Comparison of ENCODE assay signal across 8 cellular contexts in the genomic region with DNA sequence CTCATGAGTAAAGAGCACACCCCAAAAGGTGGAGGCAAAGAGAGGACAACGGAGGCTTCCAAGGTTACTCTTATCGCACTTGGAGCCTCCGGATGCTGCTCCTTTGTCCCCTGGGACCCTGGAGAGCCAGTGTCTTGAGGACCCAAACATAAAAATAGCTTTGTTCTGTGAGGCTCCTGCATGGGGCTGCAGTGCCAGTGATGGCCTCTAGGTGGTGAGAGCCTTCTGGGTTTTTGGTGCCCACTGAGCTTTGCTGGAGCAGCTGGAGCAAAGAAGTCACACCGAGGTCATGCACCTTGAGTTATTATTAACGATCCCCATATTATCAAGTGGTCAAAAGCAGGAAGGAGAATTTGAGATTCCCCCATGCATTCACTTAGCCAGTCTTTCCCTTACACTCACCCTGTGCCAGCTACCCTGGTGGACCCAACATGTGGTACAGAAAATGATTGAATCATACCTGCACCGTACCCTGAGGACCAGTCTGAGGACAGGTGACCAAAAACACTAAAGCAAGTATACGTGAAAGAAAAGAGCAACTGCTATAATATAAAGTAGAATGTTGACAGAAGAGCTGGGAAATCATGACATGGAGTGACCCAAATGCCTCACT. TPM values are rescaled to one million over a fixed set of nuclear protein-coding genes. Genes with fewer than 3 reads are reported as not detected.
DNase-seq lines count a peak whose midpoint lies in the region; ATAC-seq and TF ChIP-seq lines count a peak whose summit lies in the region.

No MANE protein-coding gene starts in this region.

- peaks cover 3% of the 10 kb centered on the region for H3K36me3 ChIP-seq in left ventricle myocardium inferior

- H3K4me3 ChIP-seq in left ventricle myocardium inferior, result no peak overlapping the region

- no peak overlapping the region for H3K27ac ChIP-seq in left ventricle myocardium inferior (replicated peaks)

- peak; percentile 82 for TF ChIP-seq CTCF in left ventricle myocardium inferior (IDR thresholded peaks at IDR 0.05; ENCODE audit: borderline replicate concordance)

- DNase-seq in 8988T (peak; percentile 19), HT-29 (ENCODE audit: low spot score) (peak; percentile 1), left ventricle myocardium inferior (peak; percentile 22), NCI-H1048 (lab: John Stamatoyannopoulos, UW) (no peak), NCI-H446 (lab: John Stamatoyannopoulos, UW) (no peak)
- DNase-seq in activated T-cell treated with anti-CD3 and anti-CD28 coated beads, Interleukin-2, amount 50 U/mL, for 1 hour, result peak; percentile 53
- peak; percentile 30 to 44 for DNase-seq in stimulated activated CD4-positive, alpha-beta T cell treated with anti-CD3 and anti-CD28 coated beads, Interleukin-2, amount 100 ng/mL, for 48 hours

- intact Hi-C loops in left ventricle myocardium inferior (cut with micrococcal nuclease), result no loop called here

- peaks cover under 1% of the 10 kb centered on the region for H3K9me3 ChIP-seq in left ventricle myocardium inferior (replicated peaks)

- no peaks in the 10 kb centered on the region for H3K4me1 ChIP-seq in left ventricle myocardium inferior

- no peaks in the 10 kb centered on the region for H3K27me3 ChIP-seq in left ventricle myocardium inferior (ENCODE audit: low read depth)

- ATAC-seq in HG03039 (IDR thresholded peaks at IDR 0.05; ENCODE audit: unreplicated experiment), result no peak

RNA-seq across cellular contexts. Expression of a gene that starts 41.5 kb away (rescaled TPM):
- not detected in 2 replicates for total RNA-seq in HT-29 (2014; rRNA removed; shearing (Covaris generic))
- total RNA-seq in left ventricle myocardium inferior, result 6.4 TPM

Comparison
In these comparisons a context has a peak if more than half of its experiments do, and no peak if none do; other contexts are left out.
1. DNase-seq: peak in 8988T (single experiment), HT-29 (single experiment), activated T-cell treated with anti-CD3 and anti-CD28 coated beads, Interleukin-2, amount 50 U/mL, for 1 hour (single experiment), left ventricle myocardium inferior (single experiment) and stimulated activated CD4-positive, alpha-beta T cell treated with anti-CD3 and anti-CD28 coated beads, Interleukin-2, amount 100 ng/mL, for 48 hours (2 of 2); none in NCI-H1048 (single experiment) and NCI-H446 (0 of 2).